Comparison of ENCODE assay signal across 21 cellular contexts in genomic region chr1:114079596-114080190, GRCh38.
"Had no signal": no experiment of that assay in that cellular context is flagged by ENCODE, and none has a peak within 500 bp of the region (broad histone marks: within the 10 kb centered on the region; RNA-seq: fewer than 3 reads in every experiment).

No MANE protein-coding gene starts in this region.

- ATAC-seq: activated T-cell treated with anti-CD3 and anti-CD28 coated beads, Interleukin-2, amount 50 U/mL, for 72 hours; left lung; right cardiac atrium; stimulated activated naive CD8-positive, alpha-beta T cell treated with anti-CD3 and anti-CD28 coated beads, Interleukin-15, Interleukin-2, amounts not matched to agents 100 U/mL and 50 U/mL, for 24 hours had no signal

- H3K36me3 ChIP-seq: brain microvascular endothelial cell, colonic mucosa, left lung, prostate gland, tibial artery had no signal

- H3K27ac Mint-ChIP-seq: activated CD4-positive, alpha-beta T cell treated with anti-CD3 and anti-CD28 coated beads, Interleukin-2, amount 10 ng/mL, durations not matched to agents 7 days and 5 days; activated T-cell treated with anti-CD3 and anti-CD28 coated beads, Interleukin-2, amount 50 U/mL, for 72 hours had no signal

- DNase-seq: activated CD4-positive, alpha-beta T cell treated with anti-CD3 and anti-CD28 coated beads, Interleukin-2, amount 10 ng/mL, durations not matched to agents 7 days and 5 days; activated effector memory CD4-positive, alpha-beta T cell treated with anti-CD3 and anti-CD28 coated beads, Interleukin-2, amount 50 U/mL, for 16 hours; activated naive CD4-positive, alpha-beta T cell treated with anti-CD3 and anti-CD28 coated beads, Interleukin-2, amount 50 U/mL, for 16 hours; activated T-cell treated with anti-CD3 and anti-CD28 coated beads, Interleukin-2, amount 50 U/mL, for 72 hours; aorta; brain microvascular endothelial cell; colonic mucosa; foreskin melanocyte; glutamatergic neuron; hippocampal formation; kidney; left lung; mammary epithelial cell; midbrain; right cardiac atrium; stimulated activated naive CD8-positive, alpha-beta T cell treated with anti-CD3 and anti-CD28 coated beads, Interleukin-15, Interleukin-2, amounts not matched to agents 100 U/mL and 50 U/mL, for 24 hours; substantia nigra; T1000; tibial artery had no signal

- H3K27ac ChIP-seq: brain microvascular endothelial cell, colonic mucosa, left lung, prostate gland, tibial artery had no signal

- H3K4me1 Mint-ChIP-seq: central memory CD8-positive, alpha-beta T cell had no signal

- H3K9me3 Mint-ChIP-seq: activated CD4-positive, alpha-beta T cell treated with anti-CD3 and anti-CD28 coated beads, Interleukin-2, amount 10 ng/mL, durations not matched to agents 7 days and 5 days; activated T-cell treated with anti-CD3 and anti-CD28 coated beads, Interleukin-2, amount 50 U/mL, for 72 hours; central memory CD8-positive, alpha-beta T cell had no signal

- H3K4me3 Mint-ChIP-seq: activated CD4-positive, alpha-beta T cell treated with anti-CD3 and anti-CD28 coated beads, Interleukin-2, amount 10 ng/mL, durations not matched to agents 7 days and 5 days; activated T-cell treated with anti-CD3 and anti-CD28 coated beads, Interleukin-2, amount 50 U/mL, for 72 hours; central memory CD8-positive, alpha-beta T cell had no signal

- H3K27me3 Mint-ChIP-seq: central memory CD8-positive, alpha-beta T cell had no signal

- H3K4me1 ChIP-seq: colonic mucosa, prostate gland had no signal

- H3K4me3 ChIP-seq: colonic mucosa, left lung, prostate gland, tibial artery had no signal

- H3K9me3 ChIP-seq: colonic mucosa, left lung, prostate gland, tibial artery had no signal
